In the genomic region with DNA sequence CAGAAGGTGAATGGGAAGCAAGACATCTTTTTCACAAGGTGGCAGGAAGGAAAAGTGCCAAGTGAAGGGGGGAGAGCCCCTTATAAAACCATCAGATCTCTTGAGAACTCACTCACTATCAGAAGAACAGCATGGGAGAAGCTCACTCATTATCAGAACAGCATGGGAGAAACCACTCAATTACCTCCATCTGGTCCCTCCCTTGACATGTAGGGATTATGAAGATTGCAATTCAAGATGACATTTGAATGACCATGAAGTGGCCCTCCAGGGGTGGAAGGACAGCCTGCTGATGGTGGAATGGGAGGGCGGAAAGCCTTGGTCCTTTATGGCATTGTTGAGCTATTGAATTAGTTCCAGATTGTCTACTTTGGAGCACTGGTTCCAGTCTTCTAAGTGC, we compare ENCODE assay signal across 24 cellular contexts.
"Had no signal": no experiment of that assay in that cellular context is flagged by ENCODE, and none has a peak within 500 bp of the region (broad histone marks: within the 10 kb centered on the region; RNA-seq: fewer than 3 reads in every experiment).

No MANE protein-coding gene starts in this region.

- H3K36me3 ChIP-seq: colonic mucosa, esophagus muscularis mucosa, gastroesophageal sphincter, heart left ventricle, left lung, prostate gland, sigmoid colon, thoracic aorta, tibial nerve, upper lobe of left lung had no signal

- H3K4me1 Mint-ChIP-seq: naive thymus-derived CD4-positive, alpha-beta T cell; stimulated activated memory B cell treated with anti-CD40 and anti-IgM and Interleukin-4, amounts not matched to agents 10 μg/mL and 1 μg/mL and 100 μg/mL, for 72 hours had no signal

- H3K9me3 ChIP-seq: colonic mucosa, esophagus muscularis mucosa, gastroesophageal sphincter, heart left ventricle, left lung, prostate gland, sigmoid colon, thoracic aorta, tibial nerve, upper lobe of left lung had no signal

- H3K4me1 ChIP-seq: colonic mucosa, heart left ventricle, left lung, prostate gland, tibial nerve, upper lobe of left lung had no signal

- H3K27ac Mint-ChIP-seq: dendritic cell treated with granulocyte-macrophage colony-stimulating factor and Interleukin-4, amounts not matched to agents 40 ng/mL and 50 ng/mL, for 4 days; naive thymus-derived CD4-positive, alpha-beta T cell; nephron; stimulated activated memory B cell treated with anti-CD40 and anti-IgM and Interleukin-4, amounts not matched to agents 10 μg/mL and 1 μg/mL and 100 μg/mL, for 72 hours had no signal

- H3K36me3 Mint-ChIP-seq: naive thymus-derived CD4-positive, alpha-beta T cell; stimulated activated memory B cell treated with anti-CD40 and anti-IgM and Interleukin-4, amounts not matched to agents 10 μg/mL and 1 μg/mL and 100 μg/mL, for 72 hours had no signal

- H3K4me2 ChIP-seq: hepatocyte had no signal

- H3K9me3 Mint-ChIP-seq: dendritic cell treated with granulocyte-macrophage colony-stimulating factor and Interleukin-4, amounts not matched to agents 40 ng/mL and 50 ng/mL, for 4 days; nephron; stimulated activated memory B cell treated with anti-CD40 and anti-IgM and Interleukin-4, amounts not matched to agents 10 μg/mL and 1 μg/mL and 100 μg/mL, for 72 hours had no signal

- H3K27me3 ChIP-seq: colonic mucosa, esophagus muscularis mucosa, gastroesophageal sphincter, hepatocyte, left lung, sigmoid colon, tibial nerve, upper lobe of left lung had no signal

- H3K27me3 Mint-ChIP-seq: dendritic cell treated with granulocyte-macrophage colony-stimulating factor and Interleukin-4, amounts not matched to agents 40 ng/mL and 50 ng/mL, for 4 days had no signal

- H3K27ac ChIP-seq: colonic mucosa, esophagus muscularis mucosa, foreskin keratinocyte, gastroesophageal sphincter, heart left ventricle, hepatocyte, left lung, prostate gland, sigmoid colon, thoracic aorta, tibial nerve, upper lobe of left lung had no signal

- H3K4me3 ChIP-seq: colonic mucosa, esophagus muscularis mucosa, gastroesophageal sphincter, heart left ventricle, hepatocyte, left lung, prostate gland, sigmoid colon, thoracic aorta, tibial nerve, upper lobe of left lung had no signal

- H3K4me3 Mint-ChIP-seq: dendritic cell treated with granulocyte-macrophage colony-stimulating factor and Interleukin-4, amounts not matched to agents 40 ng/mL and 50 ng/mL, for 4 days; naive thymus-derived CD4-positive, alpha-beta T cell; nephron; stimulated activated memory B cell treated with anti-CD40 and anti-IgM and Interleukin-4, amounts not matched to agents 10 μg/mL and 1 μg/mL and 100 μg/mL, for 72 hours had no signal

- DNase-seq: colonic mucosa; effector CD8-positive, alpha-beta T cell; foreskin keratinocyte; heart left ventricle; kidney; left lung; mesenchymal stem cell; midbrain; naive thymus-derived CD4-positive, alpha-beta T cell; nucleus accumbens; right cardiac atrium; sigmoid colon; stimulated activated CD4-positive, alpha-beta T cell treated with anti-CD3 and anti-CD28 coated beads, Interleukin-4, amount 100 ng/mL, for 4 hours; stimulated activated naive CD8-positive, alpha-beta T cell treated with anti-CD3 and anti-CD28 coated beads, Interleukin-15, Interleukin-2, amounts not matched to agents 100 U/mL and 50 U/mL, for 24 hours; upper lobe of left lung had no signal

- H3K79me2 ChIP-seq: hepatocyte had no signal
